8 cellular contexts compared by ENCODE assay signal in the genomic region with DNA sequence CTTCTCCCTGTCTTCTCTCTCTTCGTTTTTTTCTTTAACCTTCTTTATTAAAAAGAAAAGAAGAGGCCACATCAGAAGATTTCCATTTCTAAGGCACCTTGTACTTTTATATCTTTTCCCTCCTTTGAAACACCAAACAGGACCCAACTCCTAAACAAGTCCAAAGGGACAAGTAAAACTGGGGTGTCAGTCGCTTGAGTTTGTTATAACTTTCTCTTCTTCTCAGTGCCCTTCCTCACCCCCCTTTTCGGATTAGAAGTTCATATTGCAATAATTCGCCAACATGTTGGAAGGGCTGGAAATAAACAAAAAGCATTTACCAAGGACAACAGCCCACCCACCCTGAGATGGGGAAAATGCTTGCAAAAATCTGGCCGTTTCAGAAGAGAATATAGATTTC.
A peak's percentile ranks its signal among the peaks of the same experiment; 100 is the strongest.
DNase-seq lines count a peak whose midpoint lies in the region; ATAC-seq and TF ChIP-seq lines count a peak whose summit lies in the region.

No MANE protein-coding gene starts in this region.

- H3K27ac ChIP-seq in caudate nucleus (ENCODE audit: low read depth, low read length) (peak overlapping the region; percentile 52), transverse colon (peak overlapping the region; percentile 84 to 97 (median 92))

- H3K27me3 Mint-ChIP-seq in activated naive CD4-positive, alpha-beta T cell treated with anti-CD3 and anti-CD28 coated beads, Interleukin-2, amount 50 U/mL, for 24 hours = peaks cover 34% of the 10 kb centered on the region

- TF ChIP-seq EP300 in transverse colon (IDR thresholded peaks at IDR 0.05; ENCODE audit: low read depth) = no peak

- 19 to 30% methylated on average over 4 to 5 of the region's 5 CpGs for WGBS in transverse colon (ENCODE audit: low coverage in 1 of 2), 2 donors

- peaks cover 9% of the 10 kb centered on the region for H3K4me1 Mint-ChIP-seq in activated naive CD4-positive, alpha-beta T cell treated with anti-CD3 and anti-CD28 coated beads, Interleukin-2, amount 50 U/mL, for 24 hours

- no peak for TF ChIP-seq CTCF in transverse colon (IDR thresholded peaks at IDR 0.05)

- H3K9me3 ChIP-seq in mononuclear cell (ENCODE audit: low read depth, low read length) (no peaks in the 10 kb centered on the region), transverse colon (no peaks in the 10 kb centered on the region)

- H3K27me3 ChIP-seq in mononuclear cell (ENCODE audit: insufficient read depth, low read length) = no peaks in the 10 kb centered on the region
- no peaks in the 10 kb centered on the region for H3K27me3 ChIP-seq in transverse colon

- in situ Hi-C loops in transverse colon (cut with MboI; ENCODE audit: low pct_ligation_motif_present in 1 of 4, low pct_unique_long_range_greater_than_20kb in 1 of 4, low sequenced_read_pairs in 3 of 4) = no loop called here

- intact Hi-C loops in transverse colon (cut with DNase I; ENCODE audit: low total_unique reads) = loop anchor here (2.0 to 5.0 kb wide), 2 partner anchors 112 to 1749 kb away; no protein-coding TSS in a partner anchor

- no peak for DNase-seq in activated naive CD4-positive, alpha-beta T cell treated with anti-CD3 and anti-CD28 coated beads, Interleukin-2, amount 50 U/mL, for 72 hours (ENCODE audit: low spot score in 2 of 2)
- DNase-seq in caudate nucleus (lab: John Stamatoyannopoulos, UW) = no peak
- no peak for DNase-seq in transverse colon
- DNase-seq in stimulated activated CD4-positive, alpha-beta T cell treated with anti-CD3 and anti-CD28 coated beads, Interleukin-2, amount 100 ng/mL, for 24 hours = no peak
- DNase-seq in inferior parietal cortex (ENCODE audit: extremely low spot score) = no peak
- DNase-seq in iPS-NIHi11 (ENCODE audit: low spot score) = no peak

- peaks cover 38% of the 10 kb centered on the region for H3K4me1 ChIP-seq in mononuclear cell (ENCODE audit: insufficient read depth, low read length)
- peaks cover 11 to 23% (median 17%) of the 10 kb centered on the region in 4 donors for H3K4me1 ChIP-seq in transverse colon

- H3K9me3 Mint-ChIP-seq in activated naive CD4-positive, alpha-beta T cell treated with anti-CD3 and anti-CD28 coated beads, Interleukin-2, amount 50 U/mL, for 24 hours = no peaks in the 10 kb centered on the region
- H3K9me3 Mint-ChIP-seq in activated naive CD4-positive, alpha-beta T cell treated with anti-CD3 and anti-CD28 coated beads, Interleukin-2, amount 50 U/mL, for 72 hours = peaks cover 3 to 4% of the 10 kb centered on the region in 2 donors

- H3K27ac Mint-ChIP-seq in activated naive CD4-positive, alpha-beta T cell treated with anti-CD3 and anti-CD28 coated beads, Interleukin-2, amount 50 U/mL, for 24 hours = no peak overlapping the region
- no peak overlapping the region for H3K27ac Mint-ChIP-seq in activated naive CD4-positive, alpha-beta T cell treated with anti-CD3 and anti-CD28 coated beads, Interleukin-2, amount 50 U/mL, for 72 hours

- TF ChIP-seq POLR2A in transverse colon (IDR thresholded peaks at IDR 0.05) = no peak

- H3K36me3 Mint-ChIP-seq in activated naive CD4-positive, alpha-beta T cell treated with anti-CD3 and anti-CD28 coated beads, Interleukin-2, amount 50 U/mL, for 24 hours = peaks cover 1% of the 10 kb centered on the region
- H3K36me3 Mint-ChIP-seq in activated naive CD4-positive, alpha-beta T cell treated with anti-CD3 and anti-CD28 coated beads, Interleukin-2, amount 50 U/mL, for 72 hours = peaks cover 8 to 18% of the 10 kb centered on the region in 2 donors

- no peak for ATAC-seq in activated naive CD4-positive, alpha-beta T cell treated with anti-CD3 and anti-CD28 coated beads, Interleukin-2, amount 50 U/mL, for 72 hours

- H3K36me3 ChIP-seq in transverse colon = no peaks in the 10 kb centered on the region

- H3K4me3 ChIP-seq in mononuclear cell (ENCODE audit: low read length) (peak overlapping the region; percentile 50), transverse colon (peak overlapping the region in 3 of 4 donors; percentile 37 to 53 (median 38))

- H3K4me3 Mint-ChIP-seq in activated naive CD4-positive, alpha-beta T cell treated with anti-CD3 and anti-CD28 coated beads, Interleukin-2, amount 50 U/mL, for 24 hours = peak overlapping the region; percentile 6
